Comparison of ENCODE assay signal across 15 cellular contexts in genomic region chr1:230898144-230898543, GRCh38. TPM values are rescaled to one million over a fixed set of nuclear protein-coding genes. Genes with fewer than 3 reads are reported as not detected.
DNase-seq lines count a peak whose midpoint lies in the region; ATAC-seq and TF ChIP-seq lines count a peak whose summit lies in the region.
"Had no signal": no experiment of that assay in that cellular context is flagged by ENCODE, and none has a peak within 500 bp of the region (broad histone marks: within the 10 kb centered on the region; RNA-seq: fewer than 3 reads in every experiment).

No MANE protein-coding gene starts in this region.

- no peak overlapping the region for H3K27ac ChIP-seq in left ventricle myocardium inferior (replicated peaks)
- peak overlapping the region in 2 of 12 donors; percentile 54 to 59 for H3K27ac ChIP-seq in heart left ventricle
- H3K27ac ChIP-seq: BLaER1 treated with 17β-estradiol and CSF1 and Interleukin-3, amounts not matched to agents 10 nM and 100 nM had no signal

- CTCF ChIA-PET in activated CD8-positive, alpha-beta T cell treated with anti-CD3 and anti-CD28 coated beads for 36 hours (lab: Charles Lee), result interaction anchor here (0.8 to 1.5 kb wide), 2 partner anchors 15 to 57 kb away, joined by 3 to 4 read pairs; no protein-coding TSS in a partner anchor

- no peak for TF ChIP-seq POLR2A in heart left ventricle (IDR thresholded peaks at IDR 0.05)

- no peaks in the 10 kb centered on the region for H3K9me3 Mint-ChIP-seq in stimulated activated effector memory CD8-positive, alpha-beta T cell treated with anti-CD3 and anti-CD28 coated beads, Interleukin-12 subunit alpha, Interleukin-12 subunit beta, amount 100 ng/mL, for 72 hours
- H3K9me3 Mint-ChIP-seq in activated CD8-positive, alpha-beta T cell treated with anti-CD3 and anti-CD28 coated beads for 36 hours, result no peaks in the 10 kb centered on the region
- H3K9me3 Mint-ChIP-seq in CD14-positive monocyte, result peaks cover 0 to 2% (median 0%) of the 10 kb centered on the region in 7 donors
- H3K9me3 Mint-ChIP-seq: CD4-positive, alpha-beta T cell had no signal

- ATAC-seq in heart left ventricle, result peak; percentile 44 to 79 (median 62)
- no peak for ATAC-seq in stimulated activated effector memory CD8-positive, alpha-beta T cell treated with anti-CD3 and anti-CD28 coated beads, Interleukin-12 subunit alpha, Interleukin-12 subunit beta, amount 100 ng/mL, for 72 hours
- ATAC-seq in activated CD8-positive, alpha-beta T cell treated with anti-CD3 and anti-CD28 coated beads for 36 hours, result no peak
- ATAC-seq: HepG2 had no signal

- H3K4me1 ChIP-seq in left ventricle myocardium inferior (peaks cover 7% of the 10 kb centered on the region), heart left ventricle (peaks cover 0 to 16% (median 0%) of the 10 kb centered on the region in 12 donors)
- H3K4me1 ChIP-seq: BLaER1 treated with 17β-estradiol and CSF1 and Interleukin-3, amounts not matched to agents 10 nM and 100 nM had no signal

- H3K36me3 Mint-ChIP-seq in stimulated activated effector memory CD8-positive, alpha-beta T cell treated with anti-CD3 and anti-CD28 coated beads, Interleukin-12 subunit alpha, Interleukin-12 subunit beta, amount 100 ng/mL, for 72 hours, result peaks cover 2% of the 10 kb centered on the region
- no peaks in the 10 kb centered on the region for H3K36me3 Mint-ChIP-seq in activated CD8-positive, alpha-beta T cell treated with anti-CD3 and anti-CD28 coated beads for 36 hours (ENCODE audit: low read depth)
- H3K36me3 Mint-ChIP-seq in CD14-positive monocyte, result peaks cover 8 to 19% of the 10 kb centered on the region in 2 donors

- no peak overlapping the region for H3K4me3 Mint-ChIP-seq in stimulated activated effector memory CD8-positive, alpha-beta T cell treated with anti-CD3 and anti-CD28 coated beads, Interleukin-12 subunit alpha, Interleukin-12 subunit beta, amount 100 ng/mL, for 72 hours
- no peak overlapping the region for H3K4me3 Mint-ChIP-seq in activated CD8-positive, alpha-beta T cell treated with anti-CD3 and anti-CD28 coated beads for 36 hours
- H3K4me3 Mint-ChIP-seq in CD14-positive monocyte, result no peak overlapping the region
- H3K4me3 Mint-ChIP-seq: CD4-positive, alpha-beta T cell had no signal

- H3K36me3 ChIP-seq in left ventricle myocardium inferior (peaks cover 3% of the 10 kb centered on the region), heart left ventricle (no peaks in the 10 kb centered on the region)

- TF ChIP-seq CTCF in left ventricle myocardium inferior (IDR thresholded peaks at IDR 0.05; ENCODE audit: borderline replicate concordance), result no peak
- no peak for TF ChIP-seq CTCF in heart left ventricle (IDR thresholded peaks at IDR 0.05)
- no peak for TF ChIP-seq CTCF in activated CD8-positive, alpha-beta T cell treated with anti-CD3 and anti-CD28 coated beads for 36 hours (IDR thresholded peaks at IDR 0.05)
- no peak for TF ChIP-seq CTCF in CD14-positive monocyte (IDR thresholded peaks at IDR 0.05)

- H3K9me3 ChIP-seq in left ventricle myocardium inferior (replicated peaks) (no peaks in the 10 kb centered on the region), heart left ventricle (no peaks in the 10 kb centered on the region)
- H3K9me3 ChIP-seq: BLaER1 treated with 17β-estradiol and CSF1 and Interleukin-3, amounts not matched to agents 10 nM and 100 nM had no signal

- H3K4me1 Mint-ChIP-seq in stimulated activated effector memory CD8-positive, alpha-beta T cell treated with anti-CD3 and anti-CD28 coated beads, Interleukin-12 subunit alpha, Interleukin-12 subunit beta, amount 100 ng/mL, for 72 hours, result no peaks in the 10 kb centered on the region
- no peaks in the 10 kb centered on the region for H3K4me1 Mint-ChIP-seq in activated CD8-positive, alpha-beta T cell treated with anti-CD3 and anti-CD28 coated beads for 36 hours (ENCODE audit: low read depth)
- H3K4me1 Mint-ChIP-seq in CD14-positive monocyte, result no peaks in the 10 kb centered on the region

- peak overlapping the region; percentile 24 for H3K27ac Mint-ChIP-seq in stimulated activated effector memory CD8-positive, alpha-beta T cell treated with anti-CD3 and anti-CD28 coated beads, Interleukin-12 subunit alpha, Interleukin-12 subunit beta, amount 100 ng/mL, for 72 hours
- no peak overlapping the region for H3K27ac Mint-ChIP-seq in activated CD8-positive, alpha-beta T cell treated with anti-CD3 and anti-CD28 coated beads for 36 hours
- no peak overlapping the region for H3K27ac Mint-ChIP-seq in CD14-positive monocyte
- H3K27ac Mint-ChIP-seq: CD4-positive, alpha-beta T cell had no signal

- intact Hi-C loops in cardiac septum (cut with DNase I), result no loop called here
- intact Hi-C loops in left ventricle myocardium inferior (cut with micrococcal nuclease), result no loop called here
- intact Hi-C loops in heart left ventricle (cut with DNase I), result no loop called here
- intact Hi-C loops in activated CD8-positive, alpha-beta T cell treated with anti-CD3 and anti-CD28 coated beads for 36 hours (cut with micrococcal nuclease), result no loop called here
- intact Hi-C loops in CD14-positive monocyte (cut with micrococcal nuclease), result no loop called here

- no peaks in the 10 kb centered on the region for H3K27me3 ChIP-seq in left ventricle myocardium inferior (ENCODE audit: low read depth)
- H3K27me3 ChIP-seq in heart left ventricle, result no peaks in the 10 kb centered on the region
- H3K27me3 ChIP-seq: BLaER1 treated with 17β-estradiol and CSF1 and Interleukin-3, amounts not matched to agents 10 nM and 100 nM had no signal

- WGBS in heart left ventricle, 4 donors, result 84 to 97% (median 89%) methylated on average over 4 of the region's 4 CpGs

- POLR2A ChIA-PET in activated CD8-positive, alpha-beta T cell treated with anti-CD3 and anti-CD28 coated beads for 36 hours (lab: Charles Lee), result interaction anchor here (0.6 to 0.7 kb wide), 2 partner anchors 313 to 812 kb away, joined by 3 read pairs; no protein-coding TSS in a partner anchor

- H3K4me3 ChIP-seq in left ventricle myocardium inferior (no peak overlapping the region), heart left ventricle (no peak overlapping the region)
- H3K4me3 ChIP-seq: BLaER1 treated with 17β-estradiol and CSF1 and Interleukin-3, amounts not matched to agents 10 nM and 100 nM had no signal

- DNase-seq in cardiac septum (ENCODE audit: low spot score) (peak; percentile 35), left ventricle myocardium inferior (no peak), heart left ventricle (no peak), CD14-positive monocyte (ENCODE audit: low spot score) (no peak)
- no peak for DNase-seq in stimulated activated effector memory CD8-positive, alpha-beta T cell treated with anti-CD3 and anti-CD28 coated beads, Interleukin-12 subunit alpha, Interleukin-12 subunit beta, amount 100 ng/mL, for 72 hours (ENCODE audit: low spot score in 2 of 2)
- no peak for DNase-seq in activated CD8-positive, alpha-beta T cell treated with anti-CD3 and anti-CD28 coated beads for 36 hours
- DNase-seq in activated CD4-positive, alpha-beta T cell treated with anti-CD3 and anti-CD28 coated beads for 1 hour, result no peak
- DNase-seq: ACHN; CD4-positive, alpha-beta T cell; DMS153; DND-41; GDM1; HCEC 1CT had no signal

- no peaks in the 10 kb centered on the region for H3K27me3 Mint-ChIP-seq in activated CD8-positive, alpha-beta T cell treated with anti-CD3 and anti-CD28 coated beads for 36 hours
- H3K27me3 Mint-ChIP-seq in CD14-positive monocyte (ENCODE audit: low read depth in 3 of 3), result peaks cover 2 to 10% (median 6%) of the 10 kb centered on the region in 3 donors
- H3K27me3 Mint-ChIP-seq: CD4-positive, alpha-beta T cell had no signal

RNA-seq across cellular contexts. Expression of gene C1orf198, which starts 29.8 kb away (rescaled TPM):
- total RNA-seq in cardiac septum, result 73.9 TPM
- 32.7 TPM for total RNA-seq in left ventricle myocardium inferior
- total RNA-seq in heart left ventricle, result 100 to 1,000 TPM in 1 of 9 donors, 10 to 100 TPM in 8; 29.7 to 145 (median 63.8) TPM
- 10 to 100 TPM; 23.1 to 72.8 TPM for polyA plus RNA-seq in heart left ventricle
- 1 to 10 TPM; 6.2 to 6.9 TPM for total RNA-seq in activated CD8-positive, alpha-beta T cell treated with anti-CD3 and anti-CD28 coated beads for 36 hours
- polyA plus RNA-seq in CD14-positive monocyte, result 1 to 10 TPM; 1.6 to 2.7 TPM

Comparison
In these comparisons a context has a peak if more than half of its experiments do, and no peak if none do; other contexts are left out.
1. ATAC-seq: peak in heart left ventricle (4 of 4); none in stimulated activated effector memory CD8-positive, alpha-beta T cell treated with anti-CD3 and anti-CD28 coated beads, Interleukin-12 subunit alpha, Interleukin-12 subunit beta, amount 100 ng/mL, for 72 hours (single experiment) and activated CD8-positive, alpha-beta T cell treated with anti-CD3 and anti-CD28 coated beads for 36 hours (single experiment).